ENCODE assay signal across 27 cellular contexts in genomic region chr21:43876605-43877004, GRCh38.
"Had no signal": no experiment of that assay in that cellular context is flagged by ENCODE, and none has a peak within 500 bp of the region (broad histone marks: within the 10 kb centered on the region; RNA-seq: fewer than 3 reads in every experiment).

No MANE protein-coding gene starts in this region.

- H3K9me3 ChIP-seq: neutrophil, pancreas, prostate gland, right lobe of liver, sigmoid colon, stomach, thoracic aorta, thyroid gland, tibial nerve, upper lobe of left lung, vagina had no signal

- H3K4me3 Mint-ChIP-seq: naive thymus-derived CD8-positive, alpha-beta T cell; nephron progenitor cell; neural crest cell; stimulated activated effector memory CD8-positive, alpha-beta T cell treated with anti-CD3 and anti-CD28 coated beads, Interleukin-12 subunit alpha, Interleukin-12 subunit beta, amount 100 ng/mL, for 72 hours; stimulated activated naive B cell treated with anti-CD40 and anti-IgM and Interleukin-4, amounts not matched to agents 10 μg/mL and 1 μg/mL and 100 μg/mL, for 72 hours; stimulated activated naive CD8-positive, alpha-beta T cell treated with anti-CD3 and anti-CD28 coated beads, Interleukin-15, Interleukin-2, amounts not matched to agents 100 ng/mL and 50 ng/mL, for 24 hours had no signal

- H3K27me3 ChIP-seq: neutrophil, pancreas, right lobe of liver, sigmoid colon, stomach, thyroid gland, tibial nerve, upper lobe of left lung, vagina had no signal

- H3K27ac Mint-ChIP-seq: nephron progenitor cell; stimulated activated effector memory CD8-positive, alpha-beta T cell treated with anti-CD3 and anti-CD28 coated beads, Interleukin-12 subunit alpha, Interleukin-12 subunit beta, amount 100 ng/mL, for 72 hours; stimulated activated naive B cell treated with anti-CD40 and anti-IgM and Interleukin-4, amounts not matched to agents 10 μg/mL and 1 μg/mL and 100 μg/mL, for 72 hours had no signal

- H3K9me3 Mint-ChIP-seq: neural crest cell; stimulated activated effector memory CD8-positive, alpha-beta T cell treated with anti-CD3 and anti-CD28 coated beads, Interleukin-12 subunit alpha, Interleukin-12 subunit beta, amount 100 ng/mL, for 72 hours had no signal

- FAIRE-seq: pancreas, small intestine, urothelium cell line had no signal

- ATAC-seq: naive thymus-derived CD8-positive, alpha-beta T cell; pancreas; right cardiac atrium; right lobe of liver; stimulated activated effector memory CD8-positive, alpha-beta T cell treated with anti-CD3 and anti-CD28 coated beads, Interleukin-12 subunit alpha, Interleukin-12 subunit beta, amount 100 ng/mL, for 72 hours; stimulated activated naive B cell treated with anti-CD40 and anti-IgM and Interleukin-4, amounts not matched to agents 10 μg/mL and 1 μg/mL and 100 μg/mL, for 72 hours had no signal

- DNase-seq: naive thymus-derived CD8-positive, alpha-beta T cell; nephron progenitor cell; nucleus accumbens; right cardiac atrium; right lobe of liver; sigmoid colon; small intestine; stimulated activated CD4-positive, alpha-beta T cell treated with anti-CD3 and anti-CD28 coated beads, Interleukin-15, amount 100 ng/mL, for 24 hours; stimulated activated CD4-positive, alpha-beta T cell treated with anti-CD3 and anti-CD28 coated beads, Interleukin-2, amount 100 ng/mL, for 24 hours; stimulated activated CD4-positive, alpha-beta T cell treated with anti-CD3 and anti-CD28 coated beads, Interleukin-2, amount 100 ng/mL, for 48 hours; stimulated activated CD4-positive, alpha-beta T cell treated with anti-CD3 and anti-CD28 coated beads, Interleukin-4, amount 100 ng/mL, for 24 hours; stimulated activated naive B cell treated with anti-CD40 and anti-IgM and Interleukin-4, amounts not matched to agents 10 μg/mL and 1 μg/mL and 100 μg/mL, for 72 hours; stimulated activated naive CD4-positive, alpha-beta T cell treated with Interleukin-2 at 50 U/mL for 16 hours; stomach; thyroid gland; trophoblast cell; upper lobe of left lung had no signal

- H3K36me3 ChIP-seq: pancreas, prostate gland, right lobe of liver, sigmoid colon, thyroid gland, vagina had no signal

- H3K27ac ChIP-seq: neutrophil, pancreas, prostate gland, right lobe of liver, sigmoid colon, stomach, thoracic aorta, tibial nerve, upper lobe of left lung, vagina had no signal

- H3K27me3 Mint-ChIP-seq: naive thymus-derived CD8-positive, alpha-beta T cell; stimulated activated naive B cell treated with anti-CD40 and anti-IgM and Interleukin-4, amounts not matched to agents 10 μg/mL and 1 μg/mL and 100 μg/mL, for 72 hours; stimulated activated naive CD8-positive, alpha-beta T cell treated with anti-CD3 and anti-CD28 coated beads, Interleukin-15, Interleukin-2, amounts not matched to agents 100 ng/mL and 50 ng/mL, for 24 hours had no signal

- H3K4me3 ChIP-seq: pancreas, prostate gland, right lobe of liver, sigmoid colon, stomach, thoracic aorta, thyroid gland, tibial nerve, upper lobe of left lung, vagina had no signal

- H3K4me1 ChIP-seq: prostate gland had no signal
